11 cellular contexts compared by ENCODE assay signal in genomic region chr10:23387516-23387915, GRCh38. TPM values are rescaled to one million over a fixed set of nuclear protein-coding genes. Genes with fewer than 3 reads are reported as not detected.
"Had no signal": no experiment of that assay in that cellular context is flagged by ENCODE, and none has a peak within 500 bp of the region (broad histone marks: within the 10 kb centered on the region; RNA-seq: fewer than 3 reads in every experiment).

No MANE protein-coding gene starts in this region.

RNA-seq across cellular contexts. Expression of gene C10orf67, which starts 42.9 kb away (rescaled TPM):
- total RNA-seq: kidney epithelial cell; left colon; left lobe of liver; liver; lung microvascular endothelial cell; mesenteric fat pad; mucosa of descending colon; myocyte; naive thymus-derived CD4-positive, alpha-beta T cell had no signal
- polyA plus RNA-seq: hepatocyte; immature natural killer cell; naive thymus-derived CD4-positive, alpha-beta T cell had no signal
